In the genomic region with DNA sequence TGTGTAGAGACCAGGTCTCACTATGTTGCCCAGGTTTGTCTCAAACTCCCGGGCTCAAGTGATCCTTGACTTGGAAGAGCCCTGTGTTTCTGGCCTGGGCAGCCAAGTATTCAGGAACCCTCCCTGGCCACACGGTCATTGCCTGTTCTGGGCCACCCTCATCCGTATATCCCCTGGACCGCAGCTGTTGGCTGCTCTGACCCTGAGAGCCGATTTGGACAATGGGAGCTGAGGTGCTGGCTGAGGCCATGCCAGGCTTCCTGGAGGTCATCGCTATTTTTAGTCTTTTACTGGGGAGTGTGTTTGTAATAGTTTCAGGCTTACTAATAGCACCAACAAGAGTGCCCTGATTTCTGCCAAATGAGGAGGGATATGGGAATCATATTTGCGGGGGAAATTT, we compare ENCODE assay signal across 8 cellular contexts.
DNase-seq lines count a peak whose midpoint lies in the region; ATAC-seq and TF ChIP-seq lines count a peak whose summit lies in the region.

No MANE protein-coding gene starts in this region.

- peak; percentile 21 for DNase-seq in activated naive CD8-positive, alpha-beta T cell treated with anti-CD3 and anti-CD28 coated beads, Interleukin-2, amount 10 ng/mL, durations not matched to agents 7 days and 5 days
- DNase-seq in hepatocyte (ENCODE audit: low spot score) (no peak), spleen (peak; percentile 70), COLO668 (lab: John Stamatoyannopoulos, UW; ENCODE audit: unreplicated experiment) (no peak)
- DNase-seq in activated CD4-positive, alpha-beta T cell treated with anti-CD3 and anti-CD28 coated beads, Interleukin-2, amount 50 U/mL, for 4 hours = no peak
- DNase-seq in activated CD8-positive, alpha-beta memory T cell treated with anti-CD3 and anti-CD28 coated beads, Interleukin-2, amount 50 U/mL, for 48 hours = no peak

- H3K9me3 ChIP-seq in HUES6 (ENCODE audit: control insufficient read depth, insufficient read depth, low read depth, low read length) (no peaks in the 10 kb centered on the region), hepatocyte (ENCODE audit: low read depth) (no peaks in the 10 kb centered on the region), spleen (no peaks in the 10 kb centered on the region)

- 74% methylated on average over 7 of the region's 7 CpGs for WGBS in hepatocyte (ENCODE audit: low lambda C conversion rate, missing lambda C conversion rate)
- WGBS in spleen, 5 donors = 39 to 80% (median 54%) methylated on average over 7 of the region's 7 CpGs

- H3K4me1 ChIP-seq in HUES6 (ENCODE audit: control insufficient read depth, insufficient read depth, low read length) (peaks cover 3% of the 10 kb centered on the region; the same call in 1 of the 2 replicates), hepatocyte (ENCODE audit: insufficient read depth) (peaks cover 3% of the 10 kb centered on the region), spleen (peaks cover 0 to 17% (median 6%) of the 10 kb centered on the region in 6 donors)

- H3K4me2 ChIP-seq in hepatocyte = peak overlapping the region; percentile 68

- H4K20me1 ChIP-seq in hepatocyte (ENCODE audit: insufficient read depth, poor library complexity, severe bottlenecking) = no peaks in the 10 kb centered on the region

- peak overlapping the region; percentile 42 for H3K4me3 ChIP-seq in HUES6 (ENCODE audit: low read depth, low read length)
- H3K4me3 ChIP-seq in hepatocyte = no peak overlapping the region
- H3K4me3 ChIP-seq in spleen = peak overlapping the region in 2 of 8 donors; percentile 6 to 45

- H3K27me3 ChIP-seq in HUES6 (ENCODE audit: control insufficient read depth, insufficient read depth, low read length) (peaks cover 12% of the 10 kb centered on the region), hepatocyte (no peaks in the 10 kb centered on the region), spleen (replicated peaks in 1 of 7) (no peaks in the 10 kb centered on the region)

- intact Hi-C loops in spleen (cut with DNase I; ENCODE audit: low total_unique reads) = no loop called here

- no peak for TF ChIP-seq POLR2A in spleen (IDR thresholded peaks at IDR 0.05)

- H3K4me1 Mint-ChIP-seq in activated naive CD8-positive, alpha-beta T cell treated with anti-CD3 and anti-CD28 coated beads, Interleukin-2, amount 10 ng/mL, durations not matched to agents 7 days and 5 days = peaks cover 3% of the 10 kb centered on the region

- H3K27me3 Mint-ChIP-seq in activated naive CD8-positive, alpha-beta T cell treated with anti-CD3 and anti-CD28 coated beads, Interleukin-2, amount 10 ng/mL, durations not matched to agents 7 days and 5 days = peaks cover 2% of the 10 kb centered on the region

- no peak overlapping the region for H2AFZ ChIP-seq in hepatocyte

- no peaks in the 10 kb centered on the region for H3K9me2 ChIP-seq in hepatocyte (replicated peaks; ENCODE audit: insufficient read depth)

- H3K36me3 ChIP-seq in HUES6 (ENCODE audit: control insufficient read depth, insufficient read depth, low read length) (no peaks in the 10 kb centered on the region), hepatocyte (replicated peaks; ENCODE audit: insufficient read depth, low read depth) (no peaks in the 10 kb centered on the region), spleen (no peaks in the 10 kb centered on the region)

- H3K79me2 ChIP-seq in hepatocyte = no peaks in the 10 kb centered on the region

- no peaks in the 10 kb centered on the region for H3K9me3 Mint-ChIP-seq in activated naive CD8-positive, alpha-beta T cell treated with anti-CD3 and anti-CD28 coated beads, Interleukin-2, amount 10 ng/mL, durations not matched to agents 7 days and 5 days

- H3K27ac Mint-ChIP-seq in activated naive CD8-positive, alpha-beta T cell treated with anti-CD3 and anti-CD28 coated beads, Interleukin-2, amount 10 ng/mL, durations not matched to agents 7 days and 5 days = no peak overlapping the region

- no peak overlapping the region for H3K9ac ChIP-seq in HUES6 (ENCODE audit: low read length)

- no peaks in the 10 kb centered on the region for H3K36me3 Mint-ChIP-seq in activated naive CD8-positive, alpha-beta T cell treated with anti-CD3 and anti-CD28 coated beads, Interleukin-2, amount 10 ng/mL, durations not matched to agents 7 days and 5 days

- peak overlapping the region; percentile 42 for H3K4me3 Mint-ChIP-seq in activated naive CD8-positive, alpha-beta T cell treated with anti-CD3 and anti-CD28 coated beads, Interleukin-2, amount 10 ng/mL, durations not matched to agents 7 days and 5 days

- POLR2A ChIA-PET in activated naive CD8-positive, alpha-beta T cell treated with anti-CD3 and anti-CD28 coated beads, Interleukin-2, amount 10 ng/mL, durations not matched to agents 7 days and 5 days (lab: Charles Lee) = interaction anchor here (0.9 kb wide), 1 partner anchor 11 kb away, joined by 4 read pairs; no protein-coding TSS in a partner anchor

- TF ChIP-seq CTCF in hepatocyte (IDR thresholded peaks at IDR 0.05; ENCODE audit: poor library complexity) (no peak), spleen (IDR thresholded peaks at IDR 0.05 in 8 of 11, conservative IDR thresholded peaks at IDR 0.05 in 3 of 11) (no peak)

- no peak for ATAC-seq in activated naive CD8-positive, alpha-beta T cell treated with anti-CD3 and anti-CD28 coated beads, Interleukin-2, amount 10 ng/mL, durations not matched to agents 7 days and 5 days (ENCODE audit: low read depth)
- no peak for ATAC-seq in HG03439 (IDR thresholded peaks at IDR 0.05; ENCODE audit: unreplicated experiment)

- H3K27ac ChIP-seq in HUES6 (ENCODE audit: low read depth, low read length) (no peak overlapping the region), hepatocyte (no peak overlapping the region), spleen (peak overlapping the region in 5 of 8 donors; percentile 28 to 75 (median 54))

Comparison
In these comparisons a context has a peak if more than half of its experiments do, and no peak if none do; other contexts are left out.
1. H3K27ac ChIP-seq: peak in spleen (5 of 8); none in HUES6 (single experiment) and hepatocyte (single experiment).
2. DNase-seq: peak in activated naive CD8-positive, alpha-beta T cell treated with anti-CD3 and anti-CD28 coated beads, Interleukin-2, amount 10 ng/mL, durations not matched to agents 7 days and 5 days (single experiment) and spleen (single experiment); none in hepatocyte (single experiment), COLO668 (single experiment), activated CD4-positive, alpha-beta T cell treated with anti-CD3 and anti-CD28 coated beads, Interleukin-2, amount 50 U/mL, for 4 hours (0 of 2) and activated CD8-positive, alpha-beta memory T cell treated with anti-CD3 and anti-CD28 coated beads, Interleukin-2, amount 50 U/mL, for 48 hours (single experiment).